Comparison of ENCODE assay signal across 1 cellular context in genomic region chr6:27791182-27791939, GRCh38.
TF ChIP-seq lines count a peak whose summit lies in the region.

No MANE protein-coding gene starts in this region.

TF ChIP-seq in HepG2, 621 proteins besides CTCF, POLR2A, EP300 and RAD21 (continued from another document and continues in another):
- TF ChIP-seq, protein P1, sequence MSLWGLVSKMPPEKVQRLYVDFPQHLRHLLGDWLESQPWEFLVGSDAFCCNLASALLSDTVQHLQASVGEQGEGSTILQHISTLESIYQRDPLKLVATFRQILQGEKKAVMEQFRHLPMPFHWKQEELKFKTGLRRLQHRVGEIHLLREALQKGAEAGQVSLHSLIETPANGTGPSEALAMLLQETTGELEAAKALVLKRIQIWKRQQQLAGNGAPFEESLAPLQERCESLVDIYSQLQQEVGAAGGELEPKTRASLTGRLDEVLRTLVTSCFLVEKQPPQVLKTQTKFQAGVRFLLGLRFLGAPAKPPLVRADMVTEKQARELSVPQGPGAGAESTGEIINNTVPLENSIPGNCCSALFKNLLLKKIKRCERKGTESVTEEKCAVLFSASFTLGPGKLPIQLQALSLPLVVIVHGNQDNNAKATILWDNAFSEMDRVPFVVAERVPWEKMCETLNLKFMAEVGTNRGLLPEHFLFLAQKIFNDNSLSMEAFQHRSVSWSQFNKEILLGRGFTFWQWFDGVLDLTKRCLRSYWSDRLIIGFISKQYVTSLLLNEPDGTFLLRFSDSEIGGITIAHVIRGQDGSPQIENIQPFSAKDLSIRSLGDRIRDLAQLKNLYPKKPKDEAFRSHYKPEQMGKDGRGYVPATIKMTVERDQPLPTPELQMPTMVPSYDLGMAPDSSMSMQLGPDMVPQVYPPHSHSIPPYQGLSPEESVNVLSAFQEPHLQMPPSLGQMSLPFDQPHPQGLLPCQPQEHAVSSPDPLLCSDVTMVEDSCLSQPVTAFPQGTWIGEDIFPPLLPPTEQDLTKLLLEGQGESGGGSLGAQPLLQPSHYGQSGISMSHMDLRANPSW (CRISPR knock-in tag; IDR thresholded peaks at IDR 0.05; ENCODE audit: borderline replicate concordance): no peak
- TF ChIP-seq, protein P2, sequence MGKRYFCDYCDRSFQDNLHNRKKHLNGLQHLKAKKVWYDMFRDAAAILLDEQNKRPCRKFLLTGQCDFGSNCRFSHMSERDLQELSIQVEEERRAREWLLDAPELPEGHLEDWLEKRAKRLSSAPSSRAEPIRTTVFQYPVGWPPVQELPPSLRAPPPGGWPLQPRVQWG (CRISPR knock-in tag; IDR thresholded peaks at IDR 0.05; ENCODE audit: borderline replicate concordance, low read depth): no peak
- TF ChIP-seq ZFP1 (CRISPR knock-in tag; IDR thresholded peaks at IDR 0.05) (no peak), ZSCAN31 (CRISPR knock-in tag; IDR thresholded peaks at IDR 0.05; ENCODE audit: low read depth) (peak; percentile 38; the same call in 1 of the 2 replicates), ZMYM2 (CRISPR knock-in tag; IDR thresholded peaks at IDR 0.05) (no peak), TRIM22 (IDR thresholded peaks at IDR 0.05) (no peak), GPBP1L1 (CRISPR knock-in tag; IDR thresholded peaks at IDR 0.05) (no peak), AKAP8 (CRISPR knock-in tag; IDR thresholded peaks at IDR 0.05) (no peak), ETV6 (CRISPR knock-in tag; conservative IDR thresholded peaks at IDR 0.05) (no peak), ZSCAN25 (CRISPR knock-in tag; IDR thresholded peaks at IDR 0.05) (no peak), MED13 (CRISPR knock-in tag; IDR thresholded peaks at IDR 0.05) (no peak), POLR2G (IDR thresholded peaks at IDR 0.05; ENCODE audit: low read depth, low read length) (no peak), ZNF782 (CRISPR knock-in tag; IDR thresholded peaks at IDR 0.05; ENCODE audit: borderline replicate concordance) (no peak), DDIT3 (CRISPR knock-in tag; IDR thresholded peaks at IDR 0.05) (no peak), ATF7-NPFF (CRISPR knock-in tag; IDR thresholded peaks at IDR 0.05; ENCODE audit: low read depth) (no peak), ZFP41 (CRISPR knock-in tag; IDR thresholded peaks at IDR 0.05; ENCODE audit: borderline replicate concordance) (no peak), ZNF20 (CRISPR knock-in tag; IDR thresholded peaks at IDR 0.05) (no peak), IRF2 (CRISPR knock-in tag; IDR thresholded peaks at IDR 0.05) (peak; percentile 59; the same call in 1 of the 2 replicates), KLF12 (CRISPR knock-in tag; IDR thresholded peaks at IDR 0.05; ENCODE audit: borderline replicate concordance) (0 out of 2 replicates have a peak, but pooled peaks have one; percentile 20), ZBTB25 (CRISPR knock-in tag; IDR thresholded peaks at IDR 0.05) (peak; percentile 64), SMAD3 (CRISPR knock-in tag; IDR thresholded peaks at IDR 0.05) (peak; percentile 63; the same call in 1 of the 2 replicates), ZNF30 (CRISPR knock-in tag; IDR thresholded peaks at IDR 0.05) (no peak), ZSCAN21 (CRISPR knock-in tag; IDR thresholded peaks at IDR 0.05; ENCODE audit: borderline replicate concordance) (no peak), GPN1 (CRISPR knock-in tag; IDR thresholded peaks at IDR 0.05; ENCODE audit: borderline replicate concordance) (no peak), ZNF614 (CRISPR knock-in tag; IDR thresholded peaks at IDR 0.05; ENCODE audit: borderline replicate concordance) (peak; percentile 55; the same call in 1 of the 2 replicates), ZNF280D (CRISPR knock-in tag; IDR thresholded peaks at IDR 0.05) (0 out of 2 replicates have a peak, but pooled peaks have one; percentile 61), ZFP82 (CRISPR knock-in tag; IDR thresholded peaks at IDR 0.05; ENCODE audit: borderline replicate concordance) (0 out of 2 replicates have a peak, but pooled peaks have one; percentile 36), ARID3A (IDR thresholded peaks at IDR 0.05; ENCODE audit: low read depth, low read length) (peak; percentile 86), ZNF512B (CRISPR knock-in tag; IDR thresholded peaks at IDR 0.05; ENCODE audit: borderline replicate concordance) (peak; percentile 80; the same call in 1 of the 2 replicates), ARID2 (CRISPR knock-in tag; IDR thresholded peaks at IDR 0.05; ENCODE audit: borderline replicate concordance) (no peak), ZNF879 (CRISPR knock-in tag; IDR thresholded peaks at IDR 0.05) (no peak), ZNF234 (CRISPR knock-in tag; conservative IDR thresholded peaks at IDR 0.05) (no peak)
- TF ChIP-seq, protein P3, sequence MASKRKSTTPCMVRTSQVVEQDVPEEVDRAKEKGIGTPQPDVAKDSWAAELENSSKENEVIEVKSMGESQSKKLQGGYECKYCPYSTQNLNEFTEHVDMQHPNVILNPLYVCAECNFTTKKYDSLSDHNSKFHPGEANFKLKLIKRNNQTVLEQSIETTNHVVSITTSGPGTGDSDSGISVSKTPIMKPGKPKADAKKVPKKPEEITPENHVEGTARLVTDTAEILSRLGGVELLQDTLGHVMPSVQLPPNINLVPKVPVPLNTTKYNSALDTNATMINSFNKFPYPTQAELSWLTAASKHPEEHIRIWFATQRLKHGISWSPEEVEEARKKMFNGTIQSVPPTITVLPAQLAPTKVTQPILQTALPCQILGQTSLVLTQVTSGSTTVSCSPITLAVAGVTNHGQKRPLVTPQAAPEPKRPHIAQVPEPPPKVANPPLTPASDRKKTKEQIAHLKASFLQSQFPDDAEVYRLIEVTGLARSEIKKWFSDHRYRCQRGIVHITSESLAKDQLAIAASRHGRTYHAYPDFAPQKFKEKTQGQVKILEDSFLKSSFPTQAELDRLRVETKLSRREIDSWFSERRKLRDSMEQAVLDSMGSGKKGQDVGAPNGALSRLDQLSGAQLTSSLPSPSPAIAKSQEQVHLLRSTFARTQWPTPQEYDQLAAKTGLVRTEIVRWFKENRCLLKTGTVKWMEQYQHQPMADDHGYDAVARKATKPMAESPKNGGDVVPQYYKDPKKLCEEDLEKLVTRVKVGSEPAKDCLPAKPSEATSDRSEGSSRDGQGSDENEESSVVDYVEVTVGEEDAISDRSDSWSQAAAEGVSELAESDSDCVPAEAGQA (IDR thresholded peaks at IDR 0.05; ENCODE audit: low read depth): no peak
- TF ChIP-seq, protein P3 (CRISPR knock-in tag; IDR thresholded peaks at IDR 0.05; ENCODE audit: borderline replicate concordance): peak; percentile 31; the same call in 1 of the 2 replicates
